Comparison of ENCODE assay signal across 23 cellular contexts in the genomic region with DNA sequence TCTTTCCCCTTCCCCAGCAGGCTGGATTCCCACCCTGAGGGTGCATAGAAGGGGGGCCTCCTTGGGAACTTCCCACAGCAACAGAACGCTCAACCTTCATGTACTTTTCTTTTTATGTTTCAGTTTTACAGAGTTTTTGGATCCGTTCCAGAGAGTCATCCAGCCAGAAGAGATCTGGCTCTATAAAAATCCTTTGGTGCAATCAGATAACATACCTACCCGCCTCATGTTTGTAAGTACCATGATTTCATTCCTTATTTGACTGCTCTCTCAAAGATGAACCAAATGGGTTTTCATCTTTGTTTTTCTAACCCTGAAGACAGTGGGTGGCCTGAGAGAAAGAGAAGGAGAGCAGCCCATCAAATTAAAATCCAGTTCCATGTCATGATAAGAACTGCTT. TPM values are rescaled to one million over a fixed set of nuclear protein-coding genes. Genes with fewer than 3 reads are reported as not detected.
DNase-seq lines count a peak whose midpoint lies in the region; ATAC-seq and TF ChIP-seq lines count a peak whose summit lies in the region.
"Had no signal": no experiment of that assay in that cellular context is flagged by ENCODE, and none has a peak within 500 bp of the region (broad histone marks: within the 10 kb centered on the region; RNA-seq: fewer than 3 reads in every experiment).

No MANE protein-coding gene starts in this region.

- no peak for TF ChIP-seq CTCF in PC-3 (conservative IDR thresholded peaks at IDR 0.05; ENCODE audit: low read depth, low read length)

- no peak overlapping the region for H2AFZ ChIP-seq in PC-3 (ENCODE audit: low read length)

- no peaks in the 10 kb centered on the region for H3K36me3 ChIP-seq in PC-3 (ENCODE audit: low read depth, low read length)

- H3K9me2 ChIP-seq in PC-3 (replicated peaks; ENCODE audit: low read length) = no peaks in the 10 kb centered on the region

- no peaks in the 10 kb centered on the region for H3K27me3 ChIP-seq in PC-3 (ENCODE audit: low read length)

- no peaks in the 10 kb centered on the region for H3K79me2 ChIP-seq in PC-3 (ENCODE audit: low read length)

- ATAC-seq in PC-3 = no peak
- ATAC-seq in HG03108 (IDR thresholded peaks at IDR 0.05; ENCODE audit: unreplicated experiment) = no peak
- no peak for ATAC-seq in HG03280 (IDR thresholded peaks at IDR 0.05; ENCODE audit: unreplicated experiment)
- ATAC-seq: HCT116; naive thymus-derived CD8-positive, alpha-beta T cell; T-cell had no signal

- intact Hi-C loops in PC-3 (cut with micrococcal nuclease) = no loop called here

- no peak overlapping the region for H3K4me3 ChIP-seq in PC-3 (ENCODE audit: low read length)

- H4K20me1 ChIP-seq in PC-3 (ENCODE audit: low read length) = no peaks in the 10 kb centered on the region

- H3K27ac ChIP-seq in PC-3 (ENCODE audit: low read length) = no peak overlapping the region

- DNase-seq in G401 (ENCODE audit: low spot score) (peak; percentile 60), PC-3 (peak; percentile 28), cerebellum (ENCODE audit: low spot score) (peak; percentile 33), non-pigmented ciliary epithelial cell (ENCODE audit: low read depth) (peak; percentile 34), occipital lobe (lab: John Stamatoyannopoulos, UW) (no peak), dedifferentiated amniotic fluid mesenchymal stem cell (ENCODE audit: extremely low spot score) (no peak)
- DNase-seq: activated gamma-delta T cell; amygdala; Caco-2; effector memory CD4-positive, alpha-beta T cell; hippocampal formation; kidney; mesendoderm; naive thymus-derived CD8-positive, alpha-beta T cell; NCI-H2081; NCI-H524 treated with DMSO at 0.1 percent for 48 hours; SHP77; stimulated activated CD4-positive, alpha-beta T cell treated with anti-CD3 and anti-CD28 coated beads, Interleukin-4, amount 100 ng/mL, for 4 hours; T-cell had no signal

- POLR2A ChIA-PET in PC-3 (lab: Charles Lee; ENCODE audit: unreplicated experiment) = no interaction called here

- no peaks in the 10 kb centered on the region for H3F3A ChIP-seq in PC-3 (ENCODE audit: low read length, unreplicated experiment)

- in situ Hi-C loops in G401 (cut with HindIII; ENCODE audit: low sequenced_read_pairs) = no loop called here

- H3K9me3 ChIP-seq in PC-3 (ENCODE audit: low read length) = no peaks in the 10 kb centered on the region
- H3K9me3 ChIP-seq: Caco-2 had no signal

- H3K9ac ChIP-seq in PC-3 (ENCODE audit: low read length) = no peak overlapping the region

- no TSS peak for BruUV-seq in PC-3 (replicated peaks; lab: Mats Ljungman, UMichigan)

- CTCF ChIA-PET in PC-3 (lab: Charles Lee) = no interaction called here

- H3K4me1 ChIP-seq in PC-3 (ENCODE audit: insufficient read depth, low read length) = peaks cover 14% of the 10 kb centered on the region
- H3K4me1 ChIP-seq: Caco-2 had no signal

- H3K4me2 ChIP-seq in PC-3 (ENCODE audit: low read length) = no peak overlapping the region

RNA-seq across cellular contexts. Expression of gene PLPP4, which starts 46.7 kb away (rescaled TPM):
- not detected in 2 replicates for total RNA-seq in G401 (2014; rRNA removed; shearing (Covaris generic))
- total RNA-seq in PC-3 (2014; rRNA removed) (5.0 and 10.7 TPM in 2 replicates), cerebellum (27.6 TPM), occipital lobe (20.4 TPM)
- total RNA-seq: naive thymus-derived CD8-positive, alpha-beta T cell; progenitor cell of endocrine pancreas; T-cell had no signal

Comparison
In these comparisons a context has a peak if more than half of its experiments do, and no peak if none do; other contexts are left out.
1. DNase-seq: peak in G401 (single experiment), PC-3 (single experiment), cerebellum (single experiment) and non-pigmented ciliary epithelial cell (single experiment); none in occipital lobe (single experiment) and dedifferentiated amniotic fluid mesenchymal stem cell (single experiment).